1 cellular context compared by ENCODE assay signal in the genomic region with DNA sequence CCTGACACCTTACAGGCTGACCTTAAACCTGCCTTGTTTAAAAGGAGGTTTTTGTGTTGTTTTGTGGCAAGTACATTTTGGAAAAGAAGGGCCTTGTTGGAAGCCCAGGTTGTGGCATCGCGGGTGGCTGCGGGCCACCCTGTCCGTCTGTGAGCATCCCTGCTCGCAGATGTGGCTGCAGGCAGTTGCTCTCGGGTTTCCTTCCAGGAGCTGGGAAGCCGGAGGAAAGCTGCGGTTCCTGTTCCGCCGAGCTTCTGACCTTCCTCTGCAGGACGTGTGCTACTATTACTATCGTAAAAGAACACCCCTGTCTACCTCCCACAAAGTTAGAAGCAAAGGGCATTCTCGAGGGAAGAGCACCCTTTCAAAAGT.
TF ChIP-seq lines count a peak whose summit lies in the region.

No MANE protein-coding gene starts in this region.

TF ChIP-seq in IMR-90, 13 proteins besides CTCF, POLR2A, EP300 and RAD21:
- no peak for TF ChIP-seq ELK1 (IDR thresholded peaks at IDR 0.05; ENCODE audit: borderline replicate concordance, low read depth, low read length)
- TF ChIP-seq RCOR1 (IDR thresholded peaks at IDR 0.05; ENCODE audit: insufficient replicate concordance, low read length) = no peak
- no peak for TF ChIP-seq CHD1 (IDR thresholded peaks at IDR 0.05; ENCODE audit: low read depth, low read length)
- TF ChIP-seq SMC3 (IDR thresholded peaks at IDR 0.05; ENCODE audit: low read depth, low read length) = no peak
- TF ChIP-seq NFE2L2 (IDR thresholded peaks at IDR 0.05; ENCODE audit: low read depth, low read length) = no peak
- no peak for TF ChIP-seq FOS (IDR thresholded peaks at IDR 0.05; ENCODE audit: low read depth, low read length)
- no peak for TF ChIP-seq MAZ (IDR thresholded peaks at IDR 0.05; ENCODE audit: borderline replicate concordance, low read depth, low read length)
- no peak for TF ChIP-seq RFX5 (IDR thresholded peaks at IDR 0.05; ENCODE audit: low read depth, low read length)
- TF ChIP-seq MXI1 (IDR thresholded peaks at IDR 0.05; ENCODE audit: borderline replicate concordance, low read depth, low read length) = no peak
- TF ChIP-seq MAFK (IDR thresholded peaks at IDR 0.05; ENCODE audit: low read depth, low read length) = no peak
- no peak for TF ChIP-seq CEBPB (IDR thresholded peaks at IDR 0.05; ENCODE audit: low read depth, low read length)
- no peak for TF ChIP-seq USF2 (IDR thresholded peaks at IDR 0.05; ENCODE audit: low read depth, low read length)
- TF ChIP-seq BHLHE40 (IDR thresholded peaks at IDR 0.05; ENCODE audit: low read depth, low read length) = no peak
